22 cellular contexts compared by ENCODE assay signal in genomic region chr3:53175613-53176537, GRCh38. TPM values are rescaled to one million over a fixed set of nuclear protein-coding genes. Genes with fewer than 3 reads are reported as not detected.
DNase-seq lines count a peak whose midpoint lies in the region; ATAC-seq, FAIRE-seq and TF ChIP-seq lines count a peak whose summit lies in the region.
"Had no signal": no experiment of that assay in that cellular context is flagged by ENCODE, and none has a peak within 500 bp of the region (broad histone marks: within the 10 kb centered on the region; RNA-seq: fewer than 3 reads in every experiment).

No MANE protein-coding gene starts in this region.

- H2BK12ac ChIP-seq in mesenchymal stem cell (ENCODE audit: low read length in 2 of 2): peak overlapping the region in 1 of 2 experiments; percentile 22

- H3K4me2 ChIP-seq in PC-3 (ENCODE audit: low read length): no peak overlapping the region
- H3K4me2 ChIP-seq in mesenchymal stem cell (ENCODE audit: low read length, poor library complexity, severe bottlenecking): no peak overlapping the region

- 93% methylated on average over 9 of the region's 9 CpGs for WGBS in mesenchymal stem cell
- WGBS in gastroesophageal sphincter (ENCODE audit: low coverage in 1 of 2), 2 donors: 69 to 100% methylated on average over 1 to 3 of the region's 9 CpGs

- no peak overlapping the region for H3K4me3 ChIP-seq in PC-3 (ENCODE audit: low read length)
- H3K4me3 ChIP-seq in mesenchymal stem cell (ENCODE audit: insufficient read depth in 1 of 2, low read depth in 1 of 2, low read length in 2 of 2): peak overlapping the region in 1 of 2 experiments; percentile 14
- no peak overlapping the region for H3K4me3 ChIP-seq in gastroesophageal sphincter
- H3K4me3 ChIP-seq: esophagus muscularis mucosa, ovary had no signal

- H3K4ac ChIP-seq in mesenchymal stem cell (ENCODE audit: low read depth in 1 of 2, low read length in 2 of 2): no peak overlapping the region

- no peak overlapping the region for H3K23ac ChIP-seq in mesenchymal stem cell (ENCODE audit: low read length in 2 of 2)

- H3K9me3 Mint-ChIP-seq in stimulated activated memory B cell treated with anti-CD40 and anti-IgM and Interleukin-4, amounts not matched to agents 10 μg/mL and 1 μg/mL and 100 μg/mL, for 72 hours: no peaks in the 10 kb centered on the region
- no peaks in the 10 kb centered on the region for H3K9me3 Mint-ChIP-seq in activated CD4-positive, alpha-beta T cell treated with anti-CD3 and anti-CD28 coated beads, Interleukin-2, amount 10 ng/mL, durations not matched to agents 7 days and 5 days
- H3K9me3 Mint-ChIP-seq: naive B cell had no signal

- no peaks in the 10 kb centered on the region for H3K9me3 ChIP-seq in PC-3 (ENCODE audit: low read length)
- no peaks in the 10 kb centered on the region for H3K9me3 ChIP-seq in mesenchymal stem cell (ENCODE audit: control insufficient read depth, low read length)
- no peaks in the 10 kb centered on the region for H3K9me3 ChIP-seq in gastroesophageal sphincter
- H3K9me3 ChIP-seq: esophagus muscularis mucosa, ovary had no signal

- no TSS peak for BruUV-seq in PC-3 (replicated peaks; lab: Mats Ljungman, UMichigan)

- H2BK15ac ChIP-seq in mesenchymal stem cell (ENCODE audit: low read depth, poor library complexity, severe bottlenecking): no peak overlapping the region

- TF ChIP-seq CTCF in PC-3 (conservative IDR thresholded peaks at IDR 0.05; ENCODE audit: low read depth, low read length) (no peak), gastroesophageal sphincter (IDR thresholded peaks at IDR 0.05) (no peak)

- peaks cover 18% of the 10 kb centered on the region for H3K36me3 ChIP-seq in PC-3 (ENCODE audit: low read depth, low read length)
- H3K36me3 ChIP-seq in mesenchymal stem cell (ENCODE audit: control insufficient read depth in 1 of 2, insufficient read depth in 2 of 2, low read depth in 1 of 2, low read length in 2 of 2): peaks cover 24 to 54% of the 10 kb centered on the region in 2 experiments
- peaks cover 0 to 56% of the 10 kb centered on the region in 2 donors for H3K36me3 ChIP-seq in gastroesophageal sphincter
- H3K36me3 ChIP-seq: ovary had no signal

- DNase-seq in GM12892 (ENCODE audit: insufficient read length): no peak
- DNase-seq in PC-3: no peak
- DNase-seq in mesenchymal stem cell: no peak
- DNase-seq in activated CD4-positive, alpha-beta T cell treated with anti-CD3 and anti-CD28 coated beads, Interleukin-2, amount 10 ng/mL, durations not matched to agents 7 days and 5 days: no peak
- DNase-seq in RPMI8226: no peak
- DNase-seq: ACHN; activated CD4-positive, alpha-beta T cell treated with anti-CD3 and anti-CD28 coated beads for 1 hour; activated effector memory CD4-positive, alpha-beta T cell treated with anti-CD3 and anti-CD28 coated beads, Interleukin-2, amount 50 U/mL, for 16 hours; activated T-cell treated with anti-CD3 and anti-CD28 coated beads, Interleukin-2, amount 50 U/mL, for 1 hour; EL; naive B cell; NCI-H146; NCI-H446 treated with DMSO at 0.1 percent for 48 hours; ovary; stimulated activated CD4-positive, alpha-beta T cell treated with anti-CD3 and anti-CD28 coated beads, Interleukin-2, amount 100 ng/mL, for 24 hours; trophoblast cell had no signal

- no peak overlapping the region for H3K9ac ChIP-seq in PC-3 (ENCODE audit: low read length)
- H3K9ac ChIP-seq in mesenchymal stem cell (ENCODE audit: low read length): peak overlapping the region; percentile 11

- peak overlapping the region; percentile 83 for H3K27ac Mint-ChIP-seq in stimulated activated memory B cell treated with anti-CD40 and anti-IgM and Interleukin-4, amounts not matched to agents 10 μg/mL and 1 μg/mL and 100 μg/mL, for 72 hours
- H3K27ac Mint-ChIP-seq in activated CD4-positive, alpha-beta T cell treated with anti-CD3 and anti-CD28 coated beads, Interleukin-2, amount 10 ng/mL, durations not matched to agents 7 days and 5 days: no peak overlapping the region

- H3K79me2 ChIP-seq in PC-3 (ENCODE audit: low read length): peaks cover 11% of the 10 kb centered on the region; the same call in 1 of the 2 replicates

- H4K91ac ChIP-seq in mesenchymal stem cell (ENCODE audit: low read length): peak overlapping the region; percentile 25

- H4K20me1 ChIP-seq in PC-3 (ENCODE audit: low read length): peaks cover 11% of the 10 kb centered on the region; the same call in 1 of the 2 replicates

- H2BK120ac ChIP-seq in mesenchymal stem cell (ENCODE audit: low read depth, low read length): no peak overlapping the region

- TF ChIP-seq EP300 in gastroesophageal sphincter (IDR thresholded peaks at IDR 0.05): no peak

- no peak for FAIRE-seq in GM12892 (lab: Jason Lieb, UNC)
- FAIRE-seq: astrocyte had no signal

- intact Hi-C loops in PC-3 (cut with micrococcal nuclease): no loop called here

- H4K8ac ChIP-seq in mesenchymal stem cell (ENCODE audit: low read length): no peak overlapping the region

- 0 out of 2 replicates have a peak, but pooled peaks have one; percentile 12 for ATAC-seq in PC-3
- no peak for ATAC-seq in stimulated activated memory B cell treated with anti-CD40 and anti-IgM and Interleukin-4, amounts not matched to agents 10 μg/mL and 1 μg/mL and 100 μg/mL, for 72 hours
- ATAC-seq in gastroesophageal sphincter: no peak
- ATAC-seq in GM21526 (IDR thresholded peaks at IDR 0.05; ENCODE audit: low FRiP score, unreplicated experiment): no peak
- ATAC-seq: left lobe of liver had no signal

- H3K27ac ChIP-seq in PC-3 (ENCODE audit: low read length): no peak overlapping the region
- H3K27ac ChIP-seq in mesenchymal stem cell (ENCODE audit: low read length, poor library complexity, severe bottlenecking): no peak overlapping the region
- no peak overlapping the region for H3K27ac ChIP-seq in gastroesophageal sphincter
- H3K27ac ChIP-seq: esophagus muscularis mucosa, ovary had no signal

- H2BK5ac ChIP-seq in mesenchymal stem cell (ENCODE audit: low read depth, low read length, poor library complexity, severe bottlenecking): no peak overlapping the region

- no peaks in the 10 kb centered on the region for H3F3A ChIP-seq in PC-3 (ENCODE audit: low read length, unreplicated experiment)

- H2AFZ ChIP-seq in PC-3 (ENCODE audit: low read length): no peak overlapping the region
- no peak overlapping the region for H2AFZ ChIP-seq in mesenchymal stem cell (ENCODE audit: low read depth, low read length)

- no peak overlapping the region for H3K14ac ChIP-seq in mesenchymal stem cell (ENCODE audit: low read length in 2 of 2)

- POLR2A ChIA-PET in PC-3 (lab: Charles Lee; ENCODE audit: unreplicated experiment): no interaction called here
- POLR2A ChIA-PET in activated CD4-positive, alpha-beta T cell treated with anti-CD3 and anti-CD28 coated beads, Interleukin-2, amount 10 ng/mL, durations not matched to agents 7 days and 5 days (lab: Charles Lee): no interaction called here

- no peaks in the 10 kb centered on the region for H3K27me3 Mint-ChIP-seq in stimulated activated memory B cell treated with anti-CD40 and anti-IgM and Interleukin-4, amounts not matched to agents 10 μg/mL and 1 μg/mL and 100 μg/mL, for 72 hours
- H3K27me3 Mint-ChIP-seq in activated CD4-positive, alpha-beta T cell treated with anti-CD3 and anti-CD28 coated beads, Interleukin-2, amount 10 ng/mL, durations not matched to agents 7 days and 5 days: no peaks in the 10 kb centered on the region
- H3K27me3 Mint-ChIP-seq: naive B cell had no signal

- peak; percentile 19; the same call in 1 of the 2 replicates for TF ChIP-seq POLR2A in GM12892 (IDR thresholded peaks at IDR 0.05; ENCODE audit: low read depth, low read length)
- TF ChIP-seq POLR2A in gastroesophageal sphincter (IDR thresholded peaks at IDR 0.05): no peak

- no peaks in the 10 kb centered on the region for H3K27me3 ChIP-seq in PC-3 (ENCODE audit: low read length)
- H3K27me3 ChIP-seq in mesenchymal stem cell (ENCODE audit: control insufficient read depth in 1 of 2, insufficient read depth in 1 of 2, low read length in 2 of 2): no peaks in the 10 kb centered on the region
- H3K27me3 ChIP-seq in gastroesophageal sphincter: no peaks in the 10 kb centered on the region
- H3K27me3 ChIP-seq: esophagus muscularis mucosa, ovary had no signal

- no peak overlapping the region for H3K4me3 Mint-ChIP-seq in stimulated activated memory B cell treated with anti-CD40 and anti-IgM and Interleukin-4, amounts not matched to agents 10 μg/mL and 1 μg/mL and 100 μg/mL, for 72 hours
- H3K4me3 Mint-ChIP-seq in activated CD4-positive, alpha-beta T cell treated with anti-CD3 and anti-CD28 coated beads, Interleukin-2, amount 10 ng/mL, durations not matched to agents 7 days and 5 days: no peak overlapping the region

- CTCF ChIA-PET in PC-3 (lab: Charles Lee): no interaction called here
- CTCF ChIA-PET in activated CD4-positive, alpha-beta T cell treated with anti-CD3 and anti-CD28 coated beads, Interleukin-2, amount 10 ng/mL, durations not matched to agents 7 days and 5 days (lab: Charles Lee): interaction anchor here (0.9 to 1.0 kb wide), 2 partner anchors 15 to 20 kb away, joined by 3 to 4 read pairs; no protein-coding TSS in a partner anchor

- peaks cover 39% of the 10 kb centered on the region for H3K79me1 ChIP-seq in mesenchymal stem cell (replicated peaks; ENCODE audit: low read length, poor library complexity, severe bottlenecking)

- H3K4me1 ChIP-seq in PC-3 (ENCODE audit: insufficient read depth, low read length) (no peaks in the 10 kb centered on the region), mesenchymal stem cell (ENCODE audit: control insufficient read depth, insufficient read depth, low read depth, low read length) (peaks cover 36% of the 10 kb centered on the region), gastroesophageal sphincter (peaks cover 0 to 4% (median 0%) of the 10 kb centered on the region in 3 donors)

- H3K4me1 Mint-ChIP-seq in stimulated activated memory B cell treated with anti-CD40 and anti-IgM and Interleukin-4, amounts not matched to agents 10 μg/mL and 1 μg/mL and 100 μg/mL, for 72 hours: peaks cover 100% of the 10 kb centered on the region
- H3K4me1 Mint-ChIP-seq in activated CD4-positive, alpha-beta T cell treated with anti-CD3 and anti-CD28 coated beads, Interleukin-2, amount 10 ng/mL, durations not matched to agents 7 days and 5 days: peaks cover 8% of the 10 kb centered on the region

- H3K18ac ChIP-seq in mesenchymal stem cell (ENCODE audit: low read depth in 1 of 2, low read length in 2 of 2): no peak overlapping the region

- no peaks in the 10 kb centered on the region for H3K9me2 ChIP-seq in PC-3 (replicated peaks; ENCODE audit: low read length)

- H3K36me3 Mint-ChIP-seq in stimulated activated memory B cell treated with anti-CD40 and anti-IgM and Interleukin-4, amounts not matched to agents 10 μg/mL and 1 μg/mL and 100 μg/mL, for 72 hours: peaks cover 47% of the 10 kb centered on the region
- H3K36me3 Mint-ChIP-seq in activated CD4-positive, alpha-beta T cell treated with anti-CD3 and anti-CD28 coated beads, Interleukin-2, amount 10 ng/mL, durations not matched to agents 7 days and 5 days (ENCODE audit: low read depth): no peaks in the 10 kb centered on the region

- no peak overlapping the region for H2AK5ac ChIP-seq in mesenchymal stem cell (ENCODE audit: low read length, severe bottlenecking)

RNA-seq across cellular contexts. Expression of gene PRKCD, which starts 14.9 kb away (rescaled TPM):
- 46.9 TPM for polyA plus RNA-seq in GM12892 (2012; ENCODE audit: missing spikeins)
- total RNA-seq in PC-3 (2014; rRNA removed): 7.8 and 18.7 TPM in 2 replicates
- polyA plus RNA-seq in mesenchymal stem cell (2013, experiment 1 of 2): 16.8 TPM
- 15.8 TPM for polyA plus RNA-seq in mesenchymal stem cell (2013, experiment 2 of 2)
- 10 to 100 TPM in 1 of 4 donors, 1 to 10 TPM in 3; 5.5 to 10.1 (median 7.6) TPM for total RNA-seq in gastroesophageal sphincter
- total RNA-seq in activated CD4-positive, alpha-beta T cell treated with anti-CD3 and anti-CD28 coated beads, Interleukin-2, amount 10 ng/mL, durations not matched to agents 7 days and 5 days: 10 to 100 TPM; 19.9 to 23.5 TPM

RNA-seq across cellular contexts. Expression of gene RFT1, which starts 45.6 kb away (rescaled TPM):
- polyA plus RNA-seq in GM12892 (2012; ENCODE audit: missing spikeins): 20.8 TPM
- total RNA-seq in PC-3 (2014; rRNA removed): 21.1 and 24.6 TPM in 2 replicates
- polyA plus RNA-seq in mesenchymal stem cell (2013, experiment 1 of 2): 10.1 TPM
- 10.0 TPM for polyA plus RNA-seq in mesenchymal stem cell (2013, experiment 2 of 2)
- total RNA-seq in gastroesophageal sphincter: 1 to 10 TPM; 6.5 to 7.6 (median 7.2) TPM
- 10 to 100 TPM; 33.3 to 34.1 TPM for total RNA-seq in activated CD4-positive, alpha-beta T cell treated with anti-CD3 and anti-CD28 coated beads, Interleukin-2, amount 10 ng/mL, durations not matched to agents 7 days and 5 days
